1 cellular context compared by ENCODE assay signal in genomic region chr6:121334299-121335104, GRCh38.
TF ChIP-seq lines count a peak whose summit lies in the region.

A gene with protein sequence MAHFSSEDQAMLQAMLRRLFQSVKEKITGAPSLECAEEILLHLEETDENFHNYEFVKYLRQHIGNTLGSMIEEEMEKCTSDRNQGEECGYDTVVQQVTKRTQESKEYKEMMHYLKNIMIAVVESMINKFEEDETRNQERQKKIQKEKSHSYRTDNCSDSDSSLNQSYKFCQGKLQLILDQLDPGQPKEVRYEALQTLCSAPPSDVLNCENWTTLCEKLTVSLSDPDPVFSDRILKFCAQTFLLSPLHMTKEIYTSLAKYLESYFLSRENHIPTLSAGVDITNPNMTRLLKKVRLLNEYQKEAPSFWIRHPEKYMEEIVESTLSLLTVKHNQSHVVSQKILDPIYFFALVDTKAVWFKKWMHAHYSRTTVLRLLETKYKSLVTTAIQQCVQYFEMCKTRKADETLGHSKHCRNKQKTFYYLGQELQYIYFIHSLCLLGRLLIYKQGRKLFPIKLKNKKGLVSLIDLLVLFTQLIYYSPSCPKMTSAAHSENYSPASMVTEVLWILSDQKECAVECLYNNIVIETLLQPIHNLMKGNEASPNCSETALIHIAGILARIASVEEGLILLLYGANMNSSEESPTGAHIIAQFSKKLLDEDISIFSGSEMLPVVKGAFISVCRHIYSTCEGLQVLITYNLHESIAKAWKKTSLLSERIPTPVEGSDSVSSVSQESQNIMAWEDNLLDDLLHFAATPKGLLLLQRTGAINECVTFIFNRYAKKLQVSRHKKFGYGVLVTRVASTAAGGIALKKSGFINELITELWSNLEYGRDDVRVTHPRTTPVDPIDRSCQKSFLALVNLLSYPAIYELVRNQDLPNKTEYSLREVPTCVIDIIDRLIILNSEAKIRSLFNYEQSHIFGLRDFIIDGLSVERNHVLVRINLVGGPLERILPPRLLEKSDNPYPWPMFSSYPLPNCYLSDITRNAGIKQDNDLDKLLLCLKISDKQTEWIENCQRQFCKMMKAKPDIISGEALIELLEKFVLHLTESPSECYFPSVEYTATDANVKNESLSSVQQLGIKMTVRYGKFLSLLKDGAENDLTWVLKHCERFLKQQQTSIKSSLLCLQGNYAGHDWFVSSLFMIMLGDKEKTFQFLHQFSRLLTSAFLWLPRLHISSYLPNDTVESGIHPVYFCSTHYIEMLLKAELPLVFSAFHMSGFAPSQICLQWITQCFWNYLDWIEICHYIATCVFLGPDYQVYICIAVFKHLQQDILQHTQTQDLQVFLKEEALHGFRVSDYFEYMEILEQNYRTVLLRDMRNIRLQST (minus strand): TSS chr6:121334480. CDS start chr6:121334430, 50 bp downstream.

TF ChIP-seq in HEK293, 187 proteins besides CTCF, POLR2A, EP300 and RAD21 (continued from another document):
- TF ChIP-seq, protein P1, sequence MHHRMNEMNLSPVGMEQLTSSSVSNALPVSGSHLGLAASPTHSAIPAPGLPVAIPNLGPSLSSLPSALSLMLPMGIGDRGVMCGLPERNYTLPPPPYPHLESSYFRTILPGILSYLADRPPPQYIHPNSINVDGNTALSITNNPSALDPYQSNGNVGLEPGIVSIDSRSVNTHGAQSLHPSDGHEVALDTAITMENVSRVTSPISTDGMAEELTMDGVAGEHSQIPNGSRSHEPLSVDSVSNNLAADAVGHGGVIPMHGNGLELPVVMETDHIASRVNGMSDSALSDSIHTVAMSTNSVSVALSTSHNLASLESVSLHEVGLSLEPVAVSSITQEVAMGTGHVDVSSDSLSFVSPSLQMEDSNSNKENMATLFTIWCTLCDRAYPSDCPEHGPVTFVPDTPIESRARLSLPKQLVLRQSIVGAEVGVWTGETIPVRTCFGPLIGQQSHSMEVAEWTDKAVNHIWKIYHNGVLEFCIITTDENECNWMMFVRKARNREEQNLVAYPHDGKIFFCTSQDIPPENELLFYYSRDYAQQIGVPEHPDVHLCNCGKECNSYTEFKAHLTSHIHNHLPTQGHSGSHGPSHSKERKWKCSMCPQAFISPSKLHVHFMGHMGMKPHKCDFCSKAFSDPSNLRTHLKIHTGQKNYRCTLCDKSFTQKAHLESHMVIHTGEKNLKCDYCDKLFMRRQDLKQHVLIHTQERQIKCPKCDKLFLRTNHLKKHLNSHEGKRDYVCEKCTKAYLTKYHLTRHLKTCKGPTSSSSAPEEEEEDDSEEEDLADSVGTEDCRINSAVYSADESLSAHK (tag by site-specific recombination; IDR thresholded peaks at IDR 0.05): no peak
